11 cellular contexts compared by ENCODE assay signal in genomic region chr15:82850242-82850591, GRCh38. TPM values are rescaled to one million over a fixed set of nuclear protein-coding genes. Genes with fewer than 3 reads are reported as not detected.
DNase-seq lines count a peak whose midpoint lies in the region; ATAC-seq, FAIRE-seq and TF ChIP-seq lines count a peak whose summit lies in the region.
"Had no signal": no experiment of that assay in that cellular context is flagged by ENCODE, and none has a peak within 500 bp of the region (broad histone marks: within the 10 kb centered on the region; RNA-seq: fewer than 3 reads in every experiment).

No MANE protein-coding gene starts in this region.

- H2BK5ac ChIP-seq in trophoblast cell (ENCODE audit: low read depth, low read length, poor library complexity), result no peak overlapping the region

- H3K4me2 ChIP-seq in OCI-LY7 (ENCODE audit: low read length), result peak overlapping the region; percentile 5; the same call in 1 of the 2 replicates
- H3K4me2 ChIP-seq in trophoblast cell (ENCODE audit: low read length), result no peak overlapping the region

- H3K36me3 ChIP-seq in OCI-LY7 (ENCODE audit: insufficient read depth, low read length) (no peaks in the 10 kb centered on the region), trophoblast cell (ENCODE audit: control insufficient read depth in 1 of 2, insufficient read depth in 2 of 2, low read length in 2 of 2) (no peaks in the 10 kb centered on the region), small intestine (ENCODE audit: control insufficient read depth in 2 of 2, insufficient read depth in 2 of 2, low read length in 2 of 2) (no peaks in the 10 kb centered on the region)

- no peak overlapping the region for H3K4ac ChIP-seq in trophoblast cell (ENCODE audit: low read depth, low read length)

- intact Hi-C loops in OCI-LY7 (cut with micrococcal nuclease; ENCODE audit: unreplicated experiment), result no loop called here

- POLR2A ChIA-PET in OCI-LY7 (lab: Charles Lee), result interaction anchor here (0.6 to 0.7 kb wide), 2 partner anchors 45 to 78 kb away, joined by 3 read pairs; no protein-coding TSS in a partner anchor

- H3K9ac ChIP-seq in trophoblast cell (ENCODE audit: low read length), result no peak overlapping the region

- no TSS peak for BruUV-seq in OCI-LY7 (replicated peaks; lab: Mats Ljungman, UMichigan)

- TF ChIP-seq CTCF in OCI-LY7 (conservative IDR thresholded peaks at IDR 0.05; ENCODE audit: low read length) (no peak), fibroblast of mammary gland (conservative IDR thresholded peaks at IDR 0.05; ENCODE audit: control insufficient read depth, insufficient read depth, low read depth, low read length) (no peak)

- no peak overlapping the region for H2BK120ac ChIP-seq in trophoblast cell (ENCODE audit: insufficient read depth, low read length, poor library complexity)

- H3K27me3 ChIP-seq in trophoblast cell (ENCODE audit: insufficient read depth, low read length), result no peaks in the 10 kb centered on the region
- no peaks in the 10 kb centered on the region for H3K27me3 ChIP-seq in small intestine (ENCODE audit: control insufficient read depth in 2 of 2, insufficient read depth in 2 of 2, low read length in 2 of 2)

- peak overlapping the region; percentile 75 for H4K8ac ChIP-seq in trophoblast cell (ENCODE audit: low read depth, low read length)

- no CpG with 5 or more reads among the region's 3 CpGs for WGBS in trophoblast cell (ENCODE audit: extremely low coverage, insufficient coverage, insufficient read length)
- WGBS in small intestine, 3 donors, result 74 to 83% (median 82%) methylated on average over 3 of the region's 3 CpGs

- H3K23ac ChIP-seq in trophoblast cell (ENCODE audit: low read length), result no peak overlapping the region

- H3K79me2 ChIP-seq in OCI-LY7 (ENCODE audit: insufficient read depth, low read depth, low read length), result no peaks in the 10 kb centered on the region
- H3K79me2 ChIP-seq in trophoblast cell (ENCODE audit: control insufficient read depth, insufficient read depth, low read length, poor library complexity), result no peaks in the 10 kb centered on the region

- H3K4me3 ChIP-seq in OCI-LY7 (ENCODE audit: low read depth, low read length, poor library complexity, severe bottlenecking) (no peak overlapping the region), fibroblast of mammary gland (ENCODE audit: control insufficient read depth, low read depth, low read length) (no peak overlapping the region), trophoblast cell (ENCODE audit: low read depth, low read length) (no peak overlapping the region), small intestine (ENCODE audit: low read depth in 1 of 2, low read length in 2 of 2) (no peak overlapping the region)
- H3K4me3 ChIP-seq: GM12878 had no signal

- H3K9me2 ChIP-seq in OCI-LY7 (ENCODE audit: insufficient read depth, low read length), result no peaks in the 10 kb centered on the region

- H3K9me3 ChIP-seq in OCI-LY7 (ENCODE audit: low read length), result no peaks in the 10 kb centered on the region
- peaks cover 2% of the 10 kb centered on the region for H3K9me3 ChIP-seq in trophoblast cell (ENCODE audit: insufficient read depth, low read depth, low read length)
- no peaks in the 10 kb centered on the region for H3K9me3 ChIP-seq in small intestine (ENCODE audit: control insufficient read depth, low read depth)

- H2BK12ac ChIP-seq in trophoblast cell (ENCODE audit: low read length), result no peak overlapping the region

- H4K12ac ChIP-seq in trophoblast cell (ENCODE audit: low read depth, low read length), result peak overlapping the region; percentile 41

- H2AFZ ChIP-seq in OCI-LY7 (ENCODE audit: low read length), result peak overlapping the region; percentile 94
- H2AFZ ChIP-seq in trophoblast cell (ENCODE audit: insufficient read depth, low read length, poor library complexity), result peak overlapping the region; percentile 72

- DNase-seq in EL (peak; percentile 38), OCI-LY7 (ENCODE audit: low spot score) (no peak), fibroblast of mammary gland (ENCODE audit: low read depth) (peak; percentile 14), trophoblast cell (no peak), NCI-H2081 treated with DMSO at 0.1 percent for 48 hours (lab: John Stamatoyannopoulos, UW) (no peak), small intestine (no peak)
- DNase-seq: NK-92 treated with Interleukin-12 subunit alpha and Interleukin-12 subunit beta, amount 100 ng/mL, for 24 hours had no signal

- H3K4me1 ChIP-seq in OCI-LY7 (ENCODE audit: insufficient read depth, low read length, poor library complexity, severe bottlenecking) (peaks cover 15% of the 10 kb centered on the region), trophoblast cell (ENCODE audit: control insufficient read depth in 1 of 2, insufficient read depth in 2 of 2, low read length in 2 of 2) (peaks cover 5 to 6% of the 10 kb centered on the region in 2 experiments), small intestine (ENCODE audit: control insufficient read depth in 2 of 2, insufficient read depth in 1 of 2, low read depth in 1 of 2, low read length in 1 of 2) (no peaks in the 10 kb centered on the region)

- no peak overlapping the region for H3K27ac ChIP-seq in OCI-LY7 (ENCODE audit: low read depth, low read length, poor library complexity, severe bottlenecking)
- H3K27ac ChIP-seq in trophoblast cell (ENCODE audit: low read depth, low read length), result no peak overlapping the region
- peak overlapping the region in 1 of 2 donors; percentile 49 for H3K27ac ChIP-seq in small intestine (ENCODE audit: low read depth in 1 of 2, low read length in 1 of 2)

- no peaks in the 10 kb centered on the region for H4K20me1 ChIP-seq in OCI-LY7 (ENCODE audit: insufficient read depth, low read length)

- CTCF ChIA-PET in OCI-LY7 (lab: Charles Lee; ENCODE audit: unreplicated experiment), result interaction anchor here (1.9 kb wide), 1 partner anchor 150 kb away, joined by 5 read pairs; no protein-coding TSS in a partner anchor

- H3K18ac ChIP-seq in trophoblast cell (ENCODE audit: low read length), result no peak overlapping the region

- no peaks in the 10 kb centered on the region for H3K79me1 ChIP-seq in trophoblast cell (ENCODE audit: low read length)

- H4K91ac ChIP-seq in trophoblast cell (ENCODE audit: low read depth, low read length), result peak overlapping the region; percentile 34

- FAIRE-seq in small intestine (lab: Jason Lieb, UNC), result no peak
- FAIRE-seq: kidney had no signal

- H2AK5ac ChIP-seq in trophoblast cell (ENCODE audit: low read length), result no peak overlapping the region

- no peak overlapping the region for H3K14ac ChIP-seq in trophoblast cell (ENCODE audit: low read length)

- ATAC-seq in GM21526 (IDR thresholded peaks at IDR 0.05; ENCODE audit: low FRiP score, unreplicated experiment), result no peak
- ATAC-seq in GM21423 (IDR thresholded peaks at IDR 0.05; ENCODE audit: unreplicated experiment), result no peak

RNA-seq across cellular contexts. Expression of gene WHAMM, which starts 40.8 kb away (rescaled TPM):
- 7.3 and 8.6 TPM in 2 replicates for total RNA-seq in OCI-LY7 (2014; rRNA removed; shearing (Covaris generic))
- total RNA-seq in OCI-LY7 (2022), result 13.6 and 13.7 TPM in 2 replicates
- 4.5 and 4.9 TPM in 2 replicates for polyA plus RNA-seq in trophoblast cell (2013)
- polyA plus RNA-seq in small intestine, result 1 to 10 TPM; 4.5 to 6.7 (median 5.7) TPM

RNA-seq across cellular contexts. Expression of gene FSD2, which starts 44.3 kb away (rescaled TPM):
- total RNA-seq in OCI-LY7 (2014; rRNA removed; shearing (Covaris generic)), result 0.13 and 0.92 TPM in 2 replicates
- total RNA-seq in OCI-LY7 (2022), result 0.28 and 0.32 TPM in 2 replicates
- not detected in 2 replicates for polyA plus RNA-seq in trophoblast cell (2013)
- under 1 TPM in 1 of 3 donors, not detected in 2; 0.45 TPM for polyA plus RNA-seq in small intestine
- total RNA-seq: kidney had no signal

Comparison
In these comparisons a context has a peak if more than half of its experiments do, and no peak if none do; other contexts are left out.
1. DNase-seq: peak in EL (single experiment) and fibroblast of mammary gland (single experiment); none in OCI-LY7 (single experiment), trophoblast cell (0 of 2), NCI-H2081 treated with DMSO at 0.1 percent for 48 hours (single experiment) and small intestine (single experiment).